9 cellular contexts compared by ENCODE assay signal in genomic region chr20:44496976-44497375, GRCh38. TPM values are rescaled to one million over a fixed set of nuclear protein-coding genes. Genes with fewer than 3 reads are reported as not detected.
DNase-seq lines count a peak whose midpoint lies in the region; ATAC-seq, FAIRE-seq and TF ChIP-seq lines count a peak whose summit lies in the region.
"Had no signal": no experiment of that assay in that cellular context is flagged by ENCODE, and none has a peak within 500 bp of the region (broad histone marks: within the 10 kb centered on the region; RNA-seq: fewer than 3 reads in every experiment).

No MANE protein-coding gene starts in this region.

- no peaks in the 10 kb centered on the region for H3K27me3 Mint-ChIP-seq in T-cell

- H3K9me3 Mint-ChIP-seq in T-cell: no peaks in the 10 kb centered on the region

- peak overlapping the region; percentile 63 to 77 for H3K27ac Mint-ChIP-seq in T-cell

- DNase-seq in GM12865 (ENCODE audit: low read depth): peak; percentile 62
- DNase-seq in T-cell: no peak
- DNase-seq in fibroblast of gingiva (ENCODE audit: low read depth): peak; percentile 42
- DNase-seq in stimulated activated CD4-positive, alpha-beta T cell treated with anti-CD3 and anti-CD28 coated beads, Interleukin-4, amount 100 ng/mL, for 24 hours: peak; percentile 68
- DNase-seq in D721Med (ENCODE audit: insufficient read length, low spot score): no peak
- DNase-seq in NCI-H510A (lab: John Stamatoyannopoulos, UW): no peak
- DNase-seq in SHP77 (lab: John Stamatoyannopoulos, UW): no peak
- DNase-seq: activated CD4-positive, alpha-beta T cell treated with anti-CD3 and anti-CD28 coated beads, Interleukin-2, amount 50 U/mL, for 4 hours had no signal

- CTCF ChIA-PET in T-cell (lab: Charles Lee): no interaction called here

- FAIRE-seq in D721Med (lab: Jason Lieb, UNC): no peak

- POLR2A ChIA-PET in T-cell (lab: Charles Lee): no interaction called here

- no peak overlapping the region for H3K4me3 ChIP-seq in GM12865 (ENCODE audit: low read depth, low read length)

- no peak overlapping the region for H3K4me3 Mint-ChIP-seq in T-cell

- H3K4me1 Mint-ChIP-seq in T-cell: peaks cover 6 to 47% (median 34%) of the 10 kb centered on the region in 3 donors

- H3K36me3 Mint-ChIP-seq in T-cell: peaks cover 67% of the 10 kb centered on the region

- no peak for ATAC-seq in T-cell (replicated peaks in 1 of 4)
- ATAC-seq in GM18502 (IDR thresholded peaks at IDR 0.05; ENCODE audit: poor library complexity, unreplicated experiment): no peak

- TF ChIP-seq CTCF in GM12865 (IDR thresholded peaks at IDR 0.05; ENCODE audit: insufficient read depth, low read depth, low read length, missing control alignments) (no peak), D721Med (IDR thresholded peaks at IDR 0.05; ENCODE audit: insufficient read depth, missing control alignments) (no peak)

RNA-seq across cellular contexts. Expression of gene TTPAL, which starts 21.3 kb away (rescaled TPM):
- 10 to 100 TPM; 14.6 to 19.2 (median 16.8) TPM for total RNA-seq in T-cell

RNA-seq across cellular contexts. Expression of gene SERINC3, which starts 24.9 kb away (rescaled TPM):
- 10 to 100 TPM; 60.5 to 83.0 (median 78.4) TPM for total RNA-seq in T-cell

Comparison
In these comparisons a context has a peak if more than half of its experiments do, and no peak if none do; other contexts are left out.
1. DNase-seq: peak in GM12865 (single experiment), fibroblast of gingiva (single experiment) and stimulated activated CD4-positive, alpha-beta T cell treated with anti-CD3 and anti-CD28 coated beads, Interleukin-4, amount 100 ng/mL, for 24 hours (single experiment); none in T-cell (0 of 34), D721Med (single experiment), NCI-H510A (single experiment) and SHP77 (0 of 2).